23 cellular contexts compared by ENCODE assay signal in genomic region chr12:108815369-108815768, GRCh38. TPM values are rescaled to one million over a fixed set of nuclear protein-coding genes. Genes with fewer than 3 reads are reported as not detected.
DNase-seq lines count a peak whose midpoint lies in the region; ATAC-seq and TF ChIP-seq lines count a peak whose summit lies in the region.
"Had no signal": no experiment of that assay in that cellular context is flagged by ENCODE, and none has a peak within 500 bp of the region (broad histone marks: within the 10 kb centered on the region; RNA-seq: fewer than 3 reads in every experiment).

No MANE protein-coding gene starts in this region.

- no TSS peak for BruUV-seq in IMR-90 (replicated peaks; lab: Mats Ljungman, UMichigan)
- no TSS peak for BruUV-seq in A673 (replicated peaks; lab: Mats Ljungman, UMichigan)

- H3K27ac Mint-ChIP-seq in T-helper 2 cell treated with Interferon-gamma antibody and Interleukin-4, amounts not matched to agents 5 μg/mL and 100 μg/mL, for 36 hours: peak overlapping the region; percentile 43
- H3K27ac Mint-ChIP-seq: B cell, T-helper 17 cell had no signal

- no peak for TF ChIP-seq POLR2A in IMR-90 (IDR thresholded peaks at IDR 0.05; ENCODE audit: low read depth, low read length)
- no peak for TF ChIP-seq POLR2A in gastrocnemius medialis (IDR thresholded peaks at IDR 0.05)

- H3K4me1 Mint-ChIP-seq in T-helper 2 cell treated with Interferon-gamma antibody and Interleukin-4, amounts not matched to agents 5 μg/mL and 100 μg/mL, for 36 hours (ENCODE audit: low read depth): peaks cover 6% of the 10 kb centered on the region

- H4K5ac ChIP-seq in IMR-90 (ENCODE audit: low read depth, low read length): no peak overlapping the region

- peak overlapping the region; percentile 3 for H2AK9ac ChIP-seq in IMR-90 (replicated peaks; ENCODE audit: low read depth, low read length, poor library complexity)

- no peak overlapping the region for H2BK15ac ChIP-seq in IMR-90 (ENCODE audit: low read depth, low read length)

- H2AFZ ChIP-seq in IMR-90 (replicated peaks; ENCODE audit: low read length, poor library complexity): no peak overlapping the region

- peaks cover 31% of the 10 kb centered on the region for H3K36me3 Mint-ChIP-seq in T-helper 2 cell treated with Interferon-gamma antibody and Interleukin-4, amounts not matched to agents 5 μg/mL and 100 μg/mL, for 36 hours (ENCODE audit: low read depth)

- 90% methylated on average over 5 of the region's 10 CpGs; no CpG with 5 or more reads in 1 of the 2 experiments for WGBS in IMR-90 (ENCODE audit: extremely low coverage in 2 of 2, insufficient read length in 1 of 2), 2 experiments

- no peaks in the 10 kb centered on the region for H3K27me3 Mint-ChIP-seq in T-helper 2 cell treated with Interferon-gamma antibody and Interleukin-4, amounts not matched to agents 5 μg/mL and 100 μg/mL, for 36 hours (ENCODE audit: low read depth)
- H3K27me3 Mint-ChIP-seq: activated CD4-positive, alpha-beta memory T cell treated with anti-CD3 and anti-CD28 coated beads, Interleukin-2, amount 10 ng/mL, durations not matched to agents 7 days and 5 days; activated naive CD8-positive, alpha-beta T cell; B cell; IgD-negative memory B cell; stimulated activated naive CD8-positive, alpha-beta T cell treated with anti-CD3 and anti-CD28 coated beads, Interleukin-15, Interleukin-2, amounts not matched to agents 100 ng/mL and 50 ng/mL, for 24 hours; T-helper 17 cell had no signal

- H3K4me3 Mint-ChIP-seq in T-helper 2 cell treated with Interferon-gamma antibody and Interleukin-4, amounts not matched to agents 5 μg/mL and 100 μg/mL, for 36 hours: no peak overlapping the region
- H3K4me3 Mint-ChIP-seq: activated CD4-positive, alpha-beta memory T cell treated with anti-CD3 and anti-CD28 coated beads, Interleukin-2, amount 10 ng/mL, durations not matched to agents 7 days and 5 days; activated naive CD8-positive, alpha-beta T cell; B cell; H9; IgD-negative memory B cell; stimulated activated naive CD8-positive, alpha-beta T cell treated with anti-CD3 and anti-CD28 coated beads, Interleukin-15, Interleukin-2, amounts not matched to agents 100 ng/mL and 50 ng/mL, for 24 hours had no signal

- H3K9me1 ChIP-seq in IMR-90 (ENCODE audit: insufficient read depth, low read length): peaks cover 23% of the 10 kb centered on the region

- H3K36me3 ChIP-seq in IMR-90 (ENCODE audit: control insufficient read depth, insufficient read depth, low read length) (peaks cover 78% of the 10 kb centered on the region), gastrocnemius medialis (peaks cover 0 to 56% of the 10 kb centered on the region in 2 donors), A673 (ENCODE audit: insufficient read depth, low read length, poor library complexity, severe bottlenecking) (peaks cover 34% of the 10 kb centered on the region)
- H3K36me3 ChIP-seq: colonic mucosa had no signal

- H3K79me1 ChIP-seq in IMR-90 (ENCODE audit: low read depth in 1 of 2, low read length in 2 of 2): peaks cover 41 to 92% of the 10 kb centered on the region in 2 experiments

- TF ChIP-seq RAD21 in IMR-90 (IDR thresholded peaks at IDR 0.05; ENCODE audit: low read length): no peak

- no peaks in the 10 kb centered on the region for H3K27me3 ChIP-seq in IMR-90 (ENCODE audit: control insufficient read depth, insufficient read depth, low read length)
- no peaks in the 10 kb centered on the region for H3K27me3 ChIP-seq in gastrocnemius medialis
- H3K27me3 ChIP-seq in A673 (replicated peaks; ENCODE audit: insufficient read depth, low read depth, low read length, poor library complexity): no peaks in the 10 kb centered on the region
- H3K27me3 ChIP-seq: colonic mucosa had no signal

- no peak for DNase-seq in T-helper 2 cell treated with Interferon-gamma antibody and Interleukin-4, amounts not matched to agents 5 μg/mL and 100 μg/mL, for 36 hours (ENCODE audit: low spot score)
- DNase-seq in T-helper 2 cell: no peak
- no peak for DNase-seq in IMR-90
- DNase-seq in epithelial cell of prostate (ENCODE audit: low read depth, low spot score): no peak
- no peak for DNase-seq in gastrocnemius medialis
- DNase-seq in A673 (ENCODE audit: low spot score): no peak
- no peak for DNase-seq in DMS153 treated with DMSO at 0.1 percent for 48 hours (lab: John Stamatoyannopoulos, UW; ENCODE audit: unreplicated experiment)
- DNase-seq: activated CD4-positive, alpha-beta memory T cell treated with anti-CD3 and anti-CD28 coated beads, Interleukin-2, amount 10 ng/mL, durations not matched to agents 7 days and 5 days; colonic mucosa; H9; mucosa of descending colon; NCI-H187; NCI-H226; NCI-H82; nucleus accumbens; stimulated activated CD4-positive, alpha-beta T cell treated with anti-CD3 and anti-CD28 coated beads, Interleukin-2, amount 100 ng/mL, for 24 hours; T-helper 17 cell had no signal

- H3K4me1 ChIP-seq in IMR-90 (ENCODE audit: control insufficient read depth, insufficient read depth, low read length): peaks cover 9% of the 10 kb centered on the region
- peaks cover 37 to 40% of the 10 kb centered on the region in 2 donors for H3K4me1 ChIP-seq in gastrocnemius medialis
- H3K4me1 ChIP-seq in A673 (ENCODE audit: insufficient read depth, low read length, poor library complexity, severe bottlenecking): no peaks in the 10 kb centered on the region
- H3K4me1 ChIP-seq: colonic mucosa had no signal

- no peak overlapping the region; the same call in 1 of the 2 replicates for H3K23ac ChIP-seq in IMR-90 (ENCODE audit: low read depth, low read length)

- H3K9me3 Mint-ChIP-seq in T-helper 2 cell treated with Interferon-gamma antibody and Interleukin-4, amounts not matched to agents 5 μg/mL and 100 μg/mL, for 36 hours: no peaks in the 10 kb centered on the region
- H3K9me3 Mint-ChIP-seq: activated CD4-positive, alpha-beta memory T cell treated with anti-CD3 and anti-CD28 coated beads, Interleukin-2, amount 10 ng/mL, durations not matched to agents 7 days and 5 days; H9; IgD-negative memory B cell; stimulated activated naive CD8-positive, alpha-beta T cell treated with anti-CD3 and anti-CD28 coated beads, Interleukin-15, Interleukin-2, amounts not matched to agents 100 ng/mL and 50 ng/mL, for 24 hours had no signal

- H2AK5ac ChIP-seq in IMR-90 (ENCODE audit: low read depth, low read length): no peak overlapping the region

- H4K91ac ChIP-seq in IMR-90 (ENCODE audit: insufficient read depth, low read depth, low read length): no peak overlapping the region

- H3K4ac ChIP-seq in IMR-90 (ENCODE audit: low read depth, low read length): no peak overlapping the region

- TF ChIP-seq CTCF in IMR-90 (conservative IDR thresholded peaks at IDR 0.05; ENCODE audit: low read depth, low read length): no peak
- TF ChIP-seq CTCF in gastrocnemius medialis (IDR thresholded peaks at IDR 0.05 in 4 of 5, conservative IDR thresholded peaks at IDR 0.05 in 1 of 5): no peak
- no peak for TF ChIP-seq CTCF in A673 (conservative IDR thresholded peaks at IDR 0.05; ENCODE audit: low read depth, low read length)

- no peak overlapping the region; a peak in 1 of 4 replicates for H4K8ac ChIP-seq in IMR-90 (ENCODE audit: low read depth in 2 of 2, low read length in 2 of 2)

- H3K27ac ChIP-seq in IMR-90 (ENCODE audit: insufficient read depth, low read length) (no peak overlapping the region), epithelial cell of prostate (peak overlapping the region; percentile 97), gastrocnemius medialis (peak overlapping the region; percentile 77 to 87 (median 81)), A673 (ENCODE audit: low read depth, low read length, poor library complexity, severe bottlenecking) (no peak overlapping the region)
- H3K27ac ChIP-seq: 22Rv1, colonic mucosa had no signal

- in situ Hi-C loops in IMR-90 (cut with MboI; ENCODE audit: low sequenced_read_pairs) (no loop called here), gastrocnemius medialis (cut with MboI; ENCODE audit: low sequenced_read_pairs in 4 of 4) (no loop called here)

- H3K56ac ChIP-seq in IMR-90 (ENCODE audit: extremely low read depth, insufficient read depth, low read length): no peak overlapping the region

- H3K14ac ChIP-seq in IMR-90 (replicated peaks; ENCODE audit: low read depth, low read length): no peak overlapping the region

- no peak overlapping the region for H2BK5ac ChIP-seq in IMR-90 (ENCODE audit: low read depth, low read length, poor library complexity, severe bottlenecking)

- intact Hi-C loops in IMR-90 (cut with micrococcal nuclease) (no loop called here), gastrocnemius medialis (cut with DNase I; ENCODE audit: low total_unique reads) (no loop called here), A673 (cut with micrococcal nuclease; ENCODE audit: unreplicated experiment) (no loop called here)

- ATAC-seq in IMR-90 (ENCODE audit: low read depth) (no peak), gastrocnemius medialis (no peak), HG03025 (IDR thresholded peaks at IDR 0.05; ENCODE audit: low FRiP score, unreplicated experiment) (no peak)
- ATAC-seq: mucosa of descending colon, T-helper 17 cell had no signal

- H3K4me2 ChIP-seq in IMR-90 (ENCODE audit: low read depth, low read length): no peak overlapping the region

- H2BK20ac ChIP-seq in IMR-90 (ENCODE audit: low read depth, low read length): no peak overlapping the region

- peaks cover 13% of the 10 kb centered on the region for H4K20me1 ChIP-seq in IMR-90 (ENCODE audit: insufficient read depth, low read length)

- H3K9me3 ChIP-seq in IMR-90 (ENCODE audit: control insufficient read depth, insufficient read depth, low read length): no peaks in the 10 kb centered on the region
- H3K9me3 ChIP-seq in gastrocnemius medialis: no peaks in the 10 kb centered on the region
- no peaks in the 10 kb centered on the region for H3K9me3 ChIP-seq in A673 (ENCODE audit: low read depth, low read length, poor library complexity, severe bottlenecking)
- H3K9me3 ChIP-seq: colonic mucosa, mucosa of descending colon had no signal

- H3K4me3 ChIP-seq in IMR-90 (ENCODE audit: insufficient read depth, low read depth, low read length) (no peak overlapping the region), gastrocnemius medialis (no peak overlapping the region), A673 (ENCODE audit: low read depth, low read length, poor library complexity, severe bottlenecking) (no peak overlapping the region)
- H3K4me3 ChIP-seq: colonic mucosa, mucosa of descending colon had no signal

- H2BK120ac ChIP-seq in IMR-90 (ENCODE audit: low read depth, low read length): no peak overlapping the region

- H3K18ac ChIP-seq in IMR-90 (ENCODE audit: low read depth, low read length): no peak overlapping the region

- POLR2A ChIA-PET in IMR-90 (lab: Charles Lee; ENCODE audit: unreplicated experiment): interaction anchor here (0.6 kb wide), 1 partner anchor 813 kb away, joined by 5 read pairs; no protein-coding TSS in a partner anchor
- POLR2A ChIA-PET in A673 (lab: Charles Lee; ENCODE audit: low non-redundant PET): no interaction called here

- CTCF ChIA-PET in IMR-90 (lab: Yijun Ruan, JAX) (interaction anchor here (1.6 kb wide), 1 partner anchor 11 kb away, joined by 6 read pairs; no protein-coding TSS in a partner anchor), A673 (lab: Charles Lee) (no interaction called here)

- H3K9ac ChIP-seq in IMR-90 (ENCODE audit: low read depth, low read length): no peak overlapping the region

- dilution Hi-C loops in IMR-90 (cut with HindIII; ENCODE audit: low sequenced_read_pairs, unreplicated experiment): no loop called here

RNA-seq across cellular contexts. Expression of gene SSH1, which starts 42.0 kb away (rescaled TPM):
- total RNA-seq in IMR-90 (2012; rRNA removed) (16.7 and 17.6 TPM in 2 replicates), gastrocnemius medialis (10 to 100 TPM; 19.6 to 33.6 (median 22.8) TPM), A673 (2021) (36.1 and 39.0 TPM in 2 replicates)
- polyA plus RNA-seq in IMR-90 (2012; rRNA removed): 37.2 and 40.8 TPM in 2 replicates
- 14.1 and 19.4 TPM in 2 replicates for polyA plus RNA-seq in IMR-90 (2012; cell fraction: cytosol; rRNA removed)
- polyA plus RNA-seq in IMR-90 (2012; cell fraction: nucleus; rRNA removed; ENCODE audit: low replicate concordance): 68.2 and 83.5 TPM in 2 replicates

Comparison
In these comparisons a context has a peak if more than half of its experiments do, and no peak if none do; other contexts are left out.
1. H3K27ac ChIP-seq: peak in epithelial cell of prostate (single experiment) and gastrocnemius medialis (4 of 4); none in IMR-90 (single experiment) and A673 (single experiment).